In the genomic region with DNA sequence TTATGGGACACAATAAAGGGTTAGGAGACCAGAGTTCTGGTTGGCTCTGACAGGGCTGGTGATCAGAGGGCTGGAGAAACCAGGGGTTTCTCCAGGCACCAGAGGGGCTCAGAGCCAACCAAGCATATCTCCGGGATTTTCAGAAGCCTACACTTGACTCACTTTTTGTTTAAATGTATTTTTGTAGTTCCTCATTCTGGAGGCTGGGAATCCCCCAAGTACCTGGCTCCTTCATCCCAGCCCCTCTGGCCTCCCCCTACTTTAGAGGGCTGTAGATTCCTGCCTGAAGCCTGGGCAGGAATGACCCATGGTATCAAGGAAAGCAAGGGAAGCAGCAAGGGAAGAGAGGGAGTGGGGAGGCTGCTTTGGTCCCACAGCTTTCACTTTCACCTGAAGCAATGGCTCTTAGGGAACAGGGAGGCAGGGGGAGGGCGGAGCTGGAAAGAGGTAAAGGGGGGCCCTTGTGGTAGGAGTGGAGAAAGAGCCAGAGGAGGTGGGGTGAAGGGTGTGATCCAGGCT, we compare ENCODE assay signal across 9 cellular contexts. TPM values are rescaled to one million over a fixed set of nuclear protein-coding genes. Genes with fewer than 3 reads are reported as not detected.
DNase-seq lines count a peak whose midpoint lies in the region; ATAC-seq, FAIRE-seq and TF ChIP-seq lines count a peak whose summit lies in the region.
"Had no signal": no experiment of that assay in that cellular context is flagged by ENCODE, and none has a peak within 500 bp of the region (broad histone marks: within the 10 kb centered on the region; RNA-seq: fewer than 3 reads in every experiment).

No MANE protein-coding gene starts in this region.

- peak; percentile 39 for ATAC-seq in GM18505 (IDR thresholded peaks at IDR 0.05; ENCODE audit: unreplicated experiment)
- ATAC-seq in HG02588 (IDR thresholded peaks at IDR 0.05; ENCODE audit: unreplicated experiment): peak; percentile 38
- ATAC-seq in sciatic nerve: peak; percentile 2

- peaks cover 21% of the 10 kb centered on the region for H3K4me1 ChIP-seq in astrocyte (ENCODE audit: insufficient read depth, low read length)

- H3K9me3 ChIP-seq in astrocyte (ENCODE audit: insufficient read depth, low read depth, low read length): no peaks in the 10 kb centered on the region
- H3K9me3 ChIP-seq: adrenal gland had no signal

- H4K20me1 ChIP-seq in astrocyte (ENCODE audit: insufficient read depth, low read length): no peaks in the 10 kb centered on the region

- no peak overlapping the region for H3K9ac ChIP-seq in astrocyte (ENCODE audit: low read length)

- H3K27ac ChIP-seq in astrocyte (ENCODE audit: low read depth, low read length): no peak overlapping the region

- H3K9me3 Mint-ChIP-seq in astrocyte (ENCODE audit: unreplicated experiment): peaks cover 2% of the 10 kb centered on the region

- no peaks in the 10 kb centered on the region for H3K36me3 ChIP-seq in astrocyte (ENCODE audit: insufficient read depth, low read length)

- peaks cover 5% of the 10 kb centered on the region for H3K27me3 ChIP-seq in astrocyte (ENCODE audit: insufficient read depth, low read length)
- H3K27me3 ChIP-seq: adrenal gland had no signal

- H2AFZ ChIP-seq in astrocyte (ENCODE audit: low read depth, low read length): no peak overlapping the region

- no peak for DNase-seq in astrocyte (ENCODE audit: low read depth)
- DNase-seq in sciatic nerve (ENCODE audit: low spot score): peak; percentile 27
- DNase-seq in foreskin fibroblast: no peak
- DNase-seq in NK-92 treated with Interleukin-12 subunit alpha and Interleukin-12 subunit beta, amount 100 ng/mL, for 24 hours (lab: John Stamatoyannopoulos, UW): no peak
- no peak for DNase-seq in NCI-H1092 treated with DMSO at 0.1 percent for 48 hours (lab: John Stamatoyannopoulos, UW)
- no peak for DNase-seq in globus pallidus (ENCODE audit: low spot score)

- H3K27me3 Mint-ChIP-seq in astrocyte (ENCODE audit: low read depth, unreplicated experiment): peaks cover 33% of the 10 kb centered on the region

- no peak for TF ChIP-seq POLR2A in GM18505 (IDR thresholded peaks at IDR 0.05; ENCODE audit: borderline replicate concordance, extremely low read depth, insufficient read depth, insufficient read length)

- FAIRE-seq in astrocyte (lab: Jason Lieb, UNC): no peak

- H3K4me3 ChIP-seq in astrocyte (ENCODE audit: insufficient read depth, low read depth, low read length) (no peak overlapping the region), foreskin fibroblast (ENCODE audit: low read depth in 1 of 2, low read length in 2 of 2) (no peak overlapping the region)

- peaks cover 20% of the 10 kb centered on the region for H3K4me1 Mint-ChIP-seq in astrocyte (ENCODE audit: low read depth, unreplicated experiment)

- peak overlapping the region; percentile 61 for H3K4me3 Mint-ChIP-seq in astrocyte (ENCODE audit: unreplicated experiment)

- H3K27ac Mint-ChIP-seq in astrocyte (ENCODE audit: unreplicated experiment): no peak overlapping the region

- H3K36me3 Mint-ChIP-seq in astrocyte (ENCODE audit: low read depth, unreplicated experiment): peaks cover 1% of the 10 kb centered on the region

- H3K79me2 ChIP-seq in astrocyte (ENCODE audit: insufficient read depth, low read length): no peaks in the 10 kb centered on the region

- H3K4me2 ChIP-seq in astrocyte (ENCODE audit: low read length): peak overlapping the region; percentile 90

- TF ChIP-seq CTCF in astrocyte (IDR thresholded peaks at IDR 0.05; ENCODE audit: insufficient read depth, low read depth, low read length) (no peak), foreskin fibroblast (IDR thresholded peaks at IDR 0.05; ENCODE audit: low read depth, low read length) (no peak)

- intact Hi-C loops in sciatic nerve (cut with DNase I): no loop called here

RNA-seq across cellular contexts. Expression of a gene that starts 1.0 kb away (rescaled TPM):
- total RNA-seq in astrocyte: 2.3 and 4.1 TPM in 2 replicates
- total RNA-seq in sciatic nerve: 25.1 TPM

RNA-seq across cellular contexts. Expression of a gene that starts 29.3 kb away (rescaled TPM):
- total RNA-seq in astrocyte (19.3 and 20.7 TPM in 2 replicates), sciatic nerve (27.4 TPM)
